1 cellular context compared by ENCODE assay signal in the genomic region with DNA sequence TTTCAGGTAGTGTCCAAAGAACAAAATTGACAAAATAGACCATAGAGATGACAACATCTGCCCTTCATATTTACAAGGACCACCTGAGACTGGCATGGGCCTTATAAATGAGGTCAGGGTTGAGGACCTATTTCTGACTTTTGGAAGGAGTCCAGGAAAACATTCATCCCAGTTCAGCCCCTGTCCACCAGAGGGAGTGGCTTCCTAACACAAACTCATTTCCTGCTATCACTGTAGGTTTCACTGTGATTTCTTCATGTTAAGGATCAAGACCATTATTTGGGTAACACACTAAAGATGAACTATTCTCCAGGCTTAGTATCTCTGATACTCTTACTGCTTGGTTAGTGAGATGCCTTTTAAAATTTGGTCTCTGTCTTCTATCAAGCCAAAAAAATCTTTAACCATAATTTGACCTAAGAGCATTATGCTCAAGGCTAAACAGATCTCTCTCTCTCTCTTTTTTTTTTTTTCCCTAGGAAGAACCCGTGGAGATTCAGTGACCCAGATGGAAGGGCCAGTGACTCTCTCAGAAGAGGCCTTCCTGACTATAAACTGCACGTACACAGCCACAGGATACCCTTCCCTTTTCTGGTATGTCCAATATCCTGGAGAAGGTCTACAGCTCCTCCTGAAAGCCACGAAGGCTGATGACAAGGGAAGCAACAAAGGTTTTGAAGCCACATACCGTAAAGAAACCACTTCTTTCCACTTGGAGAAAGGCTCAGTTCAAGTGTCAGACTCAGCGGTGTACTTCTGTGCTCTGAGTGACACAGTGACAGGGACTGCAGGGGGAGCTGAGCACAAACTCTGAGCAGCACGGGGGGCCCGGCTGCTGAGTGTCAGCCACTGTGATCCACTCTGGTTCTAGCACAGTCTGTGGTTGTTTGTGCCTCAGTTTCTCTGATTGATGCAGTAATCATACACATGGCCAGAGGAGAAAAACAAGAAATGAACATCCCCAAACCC.
TF ChIP-seq lines count a peak whose summit lies in the region.

No MANE protein-coding gene starts in this region.

TF ChIP-seq in A549, 52 proteins besides CTCF, POLR2A, EP300 and RAD21 (continued from another document):
- TF ChIP-seq, protein P1, sequence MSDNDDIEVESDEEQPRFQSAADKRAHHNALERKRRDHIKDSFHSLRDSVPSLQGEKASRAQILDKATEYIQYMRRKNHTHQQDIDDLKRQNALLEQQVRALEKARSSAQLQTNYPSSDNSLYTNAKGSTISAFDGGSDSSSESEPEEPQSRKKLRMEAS (IDR thresholded peaks at IDR 0.05), result no peak
- no peak for TF ChIP-seq RCOR1 (IDR thresholded peaks at IDR 0.05; ENCODE audit: low read depth, low read length)
- no peak for TF ChIP-seq ZFP36 (IDR thresholded peaks at IDR 0.05; ENCODE audit: borderline replicate concordance, partially characterized antibody)
- no peak for TF ChIP-seq ESRRA (IDR thresholded peaks at IDR 0.05; ENCODE audit: borderline replicate concordance, low read length)
- TF ChIP-seq NFE2L2 (conservative IDR thresholded peaks at IDR 0.05; ENCODE audit: low read length), result no peak
- no peak for TF ChIP-seq CEBPB (IDR thresholded peaks at IDR 0.05)
- TF ChIP-seq FOSB (CRISPR knock-in tag; IDR thresholded peaks at IDR 0.05), result no peak
- TF ChIP-seq, protein P2, sequence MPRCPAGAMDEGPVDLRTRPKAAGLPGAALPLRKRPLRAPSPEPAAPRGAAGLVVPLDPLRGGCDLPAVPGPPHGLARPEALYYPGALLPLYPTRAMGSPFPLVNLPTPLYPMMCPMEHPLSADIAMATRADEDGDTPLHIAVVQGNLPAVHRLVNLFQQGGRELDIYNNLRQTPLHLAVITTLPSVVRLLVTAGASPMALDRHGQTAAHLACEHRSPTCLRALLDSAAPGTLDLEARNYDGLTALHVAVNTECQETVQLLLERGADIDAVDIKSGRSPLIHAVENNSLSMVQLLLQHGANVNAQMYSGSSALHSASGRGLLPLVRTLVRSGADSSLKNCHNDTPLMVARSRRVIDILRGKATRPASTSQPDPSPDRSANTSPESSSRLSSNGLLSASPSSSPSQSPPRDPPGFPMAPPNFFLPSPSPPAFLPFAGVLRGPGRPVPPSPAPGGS (IDR thresholded peaks at IDR 0.05), result no peak
- TF ChIP-seq EHF (CRISPR knock-in tag; IDR thresholded peaks at IDR 0.05), result no peak
- TF ChIP-seq SMC3 (IDR thresholded peaks at IDR 0.05), result no peak
- TF ChIP-seq HDAC2 (IDR thresholded peaks at IDR 0.05), result no peak
- no peak for TF ChIP-seq CHD4 (IDR thresholded peaks at IDR 0.05; ENCODE audit: borderline replicate concordance)
- no peak for TF ChIP-seq BHLHE40 (IDR thresholded peaks at IDR 0.05; ENCODE audit: low read depth, low read length)
